Comparison of ENCODE assay signal across 10 cellular contexts in genomic region chr2:95231723-95232122, GRCh38. TPM values are rescaled to one million over a fixed set of nuclear protein-coding genes. Genes with fewer than 3 reads are reported as not detected.
A peak's percentile ranks its signal among the peaks of the same experiment; 100 is the strongest.
DNase-seq lines count a peak whose midpoint lies in the region; ATAC-seq and TF ChIP-seq lines count a peak whose summit lies in the region.
"Had no signal": no experiment of that assay in that cellular context is flagged by ENCODE, and none has a peak within 500 bp of the region (broad histone marks: within the 10 kb centered on the region; RNA-seq: fewer than 3 reads in every experiment).

No MANE protein-coding gene starts in this region.

- H3K4me1 Mint-ChIP-seq in MCF 10A (ENCODE audit: insufficient read depth, unreplicated experiment) = peaks cover 18% of the 10 kb centered on the region
- H3K4me1 Mint-ChIP-seq: activated naive CD4-positive, alpha-beta T cell treated with anti-CD3 and anti-CD28 coated beads, Interleukin-2, amount 50 U/mL, for 24 hours had no signal

- DNase-seq in NCI-H510A treated with DMSO at 0.1 percent for 48 hours (lab: John Stamatoyannopoulos, UW) (peak; percentile 31), NCI-H510A (lab: John Stamatoyannopoulos, UW) (no peak), HK-2 (ENCODE audit: unreplicated experiment) (peak; percentile 75), NCI-H82 (lab: John Stamatoyannopoulos, UW) (peak; percentile 88), MCF 10A (ENCODE audit: unreplicated experiment) (peak; percentile 89), left kidney (ENCODE audit: low read depth, low spot score) (peak; percentile 90), upper lobe of right lung (peak; percentile 71)

- intact Hi-C loops in MCF 10A (cut with micrococcal nuclease) = loop anchor here (1.0 to 5.0 kb wide), 4 partner anchors 84 to 498 kb away; partner anchors contain the start of gene FAHD2A
- intact Hi-C loops in upper lobe of right lung (cut with DNase I) = no loop called here

- no peak overlapping the region for H3K4me3 Mint-ChIP-seq in MCF 10A (ENCODE audit: unreplicated experiment)
- H3K4me3 Mint-ChIP-seq: activated naive CD4-positive, alpha-beta T cell treated with anti-CD3 and anti-CD28 coated beads, Interleukin-2, amount 50 U/mL, for 24 hours had no signal

- H3K27ac Mint-ChIP-seq in MCF 10A (ENCODE audit: low read depth, unreplicated experiment) = peak overlapping the region; percentile 54
- H3K27ac Mint-ChIP-seq: activated naive CD4-positive, alpha-beta T cell treated with anti-CD3 and anti-CD28 coated beads, Interleukin-2, amount 50 U/mL, for 24 hours had no signal

- POLR2A ChIA-PET in MCF 10A (lab: Yijun Ruan, JAX) = interaction anchor here (0.7 to 5.0 kb wide), 13 partner anchors 25 to 170 kb away, joined by 3 to 45 read pairs (median 5); partner anchors contain the start of genes FAHD2A and ZNF892

- no peaks in the 10 kb centered on the region for H3K9me3 ChIP-seq in upper lobe of right lung

- H3K27me3 Mint-ChIP-seq in MCF 10A (ENCODE audit: insufficient read depth, unreplicated experiment) = no peaks in the 10 kb centered on the region
- H3K27me3 Mint-ChIP-seq: activated naive CD4-positive, alpha-beta T cell treated with anti-CD3 and anti-CD28 coated beads, Interleukin-2, amount 50 U/mL, for 24 hours had no signal

- H3K27ac ChIP-seq in upper lobe of right lung = no peak overlapping the region
- H3K27ac ChIP-seq: BLaER1 had no signal

- H3K27me3 ChIP-seq in upper lobe of right lung = no peaks in the 10 kb centered on the region
- H3K27me3 ChIP-seq: BLaER1 had no signal

- no peaks in the 10 kb centered on the region for H3K36me3 ChIP-seq in upper lobe of right lung
- H3K36me3 ChIP-seq: BLaER1 had no signal

- H3K9me3 Mint-ChIP-seq in MCF 10A (ENCODE audit: unreplicated experiment) = peaks cover 7% of the 10 kb centered on the region

- CTCF ChIA-PET in MCF 10A (lab: Yijun Ruan, JAX) = interaction anchor here (0.6 to 13.3 kb wide), 60 partner anchors 8 to 505 kb away, joined by 3 to 323 read pairs (median 5); partner anchors contain the start of genes FAHD2A and ZNF2

- no peaks in the 10 kb centered on the region for H3K4me1 ChIP-seq in upper lobe of right lung
- H3K4me1 ChIP-seq: BLaER1 had no signal

- peak; percentile 93 for ATAC-seq in upper lobe of right lung
- ATAC-seq in HG03045 (IDR thresholded peaks at IDR 0.05; ENCODE audit: unreplicated experiment) = no peak

- no peak overlapping the region for H3K4me3 ChIP-seq in upper lobe of right lung
- H3K4me3 ChIP-seq: BLaER1 had no signal

- no TSS peak for BruUV-seq in MCF 10A (replicated peaks; lab: Mats Ljungman, UMichigan)

- no peaks in the 10 kb centered on the region for H3K36me3 Mint-ChIP-seq in MCF 10A (ENCODE audit: insufficient read depth, unreplicated experiment)

- TF ChIP-seq CTCF in MCF 10A (IDR thresholded peaks at IDR 0.05; ENCODE audit: unreplicated experiment) (peak; percentile 95), upper lobe of right lung (IDR thresholded peaks at IDR 0.05) (peak; percentile 67)

RNA-seq across cellular contexts. Expression of gene ZNF892, which starts 24.4 kb away (rescaled TPM):
- total RNA-seq in MCF 10A (2022) = 10.2 and 10.3 TPM in 2 replicates
- total RNA-seq in upper lobe of right lung = 3.8 TPM

RNA-seq across cellular contexts. Expression of gene PROM2, which starts 42.5 kb away (rescaled TPM):
- total RNA-seq in MCF 10A (2022) = 2.6 and 2.8 TPM in 2 replicates
- total RNA-seq in upper lobe of right lung = 6.0 TPM
